ENCODE assay signal across 8 cellular contexts in the genomic region with DNA sequence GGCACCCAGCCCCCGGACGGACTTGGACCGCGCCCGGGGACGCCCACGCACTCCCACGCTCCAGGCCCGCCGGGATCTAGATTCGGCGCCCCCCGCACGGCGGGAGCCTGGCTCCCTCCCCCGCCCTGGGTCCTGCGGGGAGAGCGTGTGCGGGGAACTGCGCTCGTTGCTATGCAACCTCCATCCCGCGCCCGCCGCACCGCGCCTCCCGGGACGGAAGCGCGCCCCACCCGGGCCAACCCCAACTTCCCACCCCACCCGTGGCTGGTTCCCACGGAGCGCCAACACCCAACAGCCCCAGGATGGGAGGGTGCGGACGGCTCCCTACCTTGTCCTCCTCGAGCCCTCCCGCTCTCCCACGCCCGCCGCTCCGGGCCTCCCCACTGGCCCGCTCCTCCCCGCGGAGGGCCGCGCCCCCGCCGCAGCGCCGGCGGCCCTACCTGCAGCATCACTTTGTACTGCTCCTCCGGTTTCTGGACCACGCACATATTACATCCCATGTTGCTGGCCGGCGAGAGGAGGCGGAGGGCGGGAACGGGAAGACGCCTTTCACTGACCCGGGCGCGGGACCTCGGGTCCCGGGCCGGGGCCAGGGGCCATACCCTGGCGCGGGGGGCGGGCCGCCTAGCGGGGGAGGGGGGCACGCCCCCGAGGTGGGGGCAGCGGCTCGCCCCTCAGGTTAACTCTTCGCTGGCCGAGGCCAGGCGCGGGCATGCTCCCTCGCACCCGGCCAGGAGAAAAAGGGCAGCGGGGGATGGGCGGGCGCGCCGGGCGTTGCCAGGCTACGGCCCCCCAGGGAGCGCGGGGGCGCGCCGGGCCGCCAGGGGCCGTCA. TPM values are rescaled to one million over a fixed set of nuclear protein-coding genes. Genes with fewer than 3 reads are reported as not detected.
DNase-seq lines count a peak whose midpoint lies in the region; ATAC-seq and TF ChIP-seq lines count a peak whose summit lies in the region.

A gene with protein sequence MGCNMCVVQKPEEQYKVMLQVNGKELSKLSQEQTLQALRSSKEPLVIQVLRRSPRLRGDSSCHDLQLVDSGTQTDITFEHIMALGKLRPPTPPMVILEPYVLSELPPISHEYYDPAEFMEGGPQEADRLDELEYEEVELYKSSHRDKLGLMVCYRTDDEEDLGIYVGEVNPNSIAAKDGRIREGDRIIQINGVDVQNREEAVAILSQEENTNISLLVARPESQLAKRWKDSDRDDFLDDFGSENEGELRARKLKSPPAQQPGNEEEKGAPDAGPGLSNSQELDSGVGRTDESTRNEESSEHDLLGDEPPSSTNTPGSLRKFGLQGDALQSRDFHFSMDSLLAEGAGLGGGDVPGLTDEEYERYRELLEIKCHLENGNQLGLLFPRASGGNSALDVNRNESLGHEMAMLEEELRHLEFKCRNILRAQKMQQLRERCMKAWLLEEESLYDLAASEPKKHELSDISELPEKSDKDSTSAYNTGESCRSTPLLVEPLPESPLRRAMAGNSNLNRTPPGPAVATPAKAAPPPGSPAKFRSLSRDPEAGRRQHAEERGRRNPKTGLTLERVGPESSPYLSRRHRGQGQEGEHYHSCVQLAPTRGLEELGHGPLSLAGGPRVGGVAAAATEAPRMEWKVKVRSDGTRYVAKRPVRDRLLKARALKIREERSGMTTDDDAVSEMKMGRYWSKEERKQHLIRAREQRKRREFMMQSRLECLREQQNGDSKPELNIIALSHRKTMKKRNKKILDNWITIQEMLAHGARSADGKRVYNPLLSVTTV (minus strand): TSS at position 746 of the 833 bp plus-strand sequence. CDS start 246 bp downstream, at position 500.

- no peak for TF ChIP-seq CTCF in stomach (IDR thresholded peaks at IDR 0.05)

- TF ChIP-seq POLR2A in stomach (IDR thresholded peaks at IDR 0.05): no peak

- DNase-seq in NCI-H2227 (lab: John Stamatoyannopoulos, UW; ENCODE audit: unreplicated experiment): peak; percentile 51
- no peak for DNase-seq in NCI-H2227 treated with DMSO at 0.1 percent for 48 hours (lab: John Stamatoyannopoulos, UW)
- DNase-seq in activated CD8-positive, alpha-beta T cell treated with anti-CD3 and anti-CD28 coated beads, Interleukin-2, amount 10 ng/mL, durations not matched to agents 7 days and 5 days: no peak
- no peak for DNase-seq in stomach
- no peak for DNase-seq in LoVo (ENCODE audit: low spot score)

- POLR2A ChIA-PET in activated CD8-positive, alpha-beta T cell treated with anti-CD3 and anti-CD28 coated beads, Interleukin-2, amount 10 ng/mL, durations not matched to agents 7 days and 5 days (lab: Charles Lee): no interaction called here

- WGBS in stomach, 5 donors: 0 to 33% (median 5%) methylated on average over 17 to 89 of the region's 96 CpGs

- peak within 1 kb of the TSS; percentile 65 for H3K4me3 ChIP-seq in iPS-11a (ENCODE audit: low read depth, low read length)
- H3K4me3 ChIP-seq in stomach: peak within 1 kb of the TSS; percentile 46 to 55 (median 50)

- H3K27me3 Mint-ChIP-seq in activated CD8-positive, alpha-beta T cell treated with anti-CD3 and anti-CD28 coated beads, Interleukin-2, amount 10 ng/mL, durations not matched to agents 7 days and 5 days (ENCODE audit: low read depth): peaks cover 37% of the 10 kb centered on the region

- ATAC-seq in activated CD8-positive, alpha-beta T cell treated with anti-CD3 and anti-CD28 coated beads, Interleukin-2, amount 10 ng/mL, durations not matched to agents 7 days and 5 days: peak; percentile 42
- no peak for ATAC-seq in GM18868 (IDR thresholded peaks at IDR 0.05; ENCODE audit: unreplicated experiment)
- no peak for ATAC-seq in GM19455 (IDR thresholded peaks at IDR 0.05; ENCODE audit: unreplicated experiment)

- H3K4me1 ChIP-seq in stomach: peaks cover 4 to 25% (median 24%) of the 10 kb centered on the region in 4 donors

- no peaks in the 10 kb centered on the region for H3K36me3 Mint-ChIP-seq in activated CD8-positive, alpha-beta T cell treated with anti-CD3 and anti-CD28 coated beads, Interleukin-2, amount 10 ng/mL, durations not matched to agents 7 days and 5 days (ENCODE audit: low read depth)

- H3K27me3 ChIP-seq in stomach: peaks cover 0 to 53% (median 43%) of the 10 kb centered on the region in 3 donors

- CTCF ChIA-PET in activated CD8-positive, alpha-beta T cell treated with anti-CD3 and anti-CD28 coated beads, Interleukin-2, amount 10 ng/mL, durations not matched to agents 7 days and 5 days (lab: Charles Lee): no interaction called here

- H3K4me3 Mint-ChIP-seq in activated CD8-positive, alpha-beta T cell treated with anti-CD3 and anti-CD28 coated beads, Interleukin-2, amount 10 ng/mL, durations not matched to agents 7 days and 5 days: no peak within 1 kb of the TSS

- peaks cover 0 to 26% (median 5%) of the 10 kb centered on the region in 4 donors for H3K9me3 ChIP-seq in stomach

- H3K36me3 ChIP-seq in stomach: no peaks in the 10 kb centered on the region

- no peaks in the 10 kb centered on the region for H3K9me3 Mint-ChIP-seq in activated CD8-positive, alpha-beta T cell treated with anti-CD3 and anti-CD28 coated beads, Interleukin-2, amount 10 ng/mL, durations not matched to agents 7 days and 5 days (ENCODE audit: insufficient read depth)

- no peak for TF ChIP-seq EP300 in stomach (IDR thresholded peaks at IDR 0.05)

- peaks cover 4% of the 10 kb centered on the region for H3K4me1 Mint-ChIP-seq in activated CD8-positive, alpha-beta T cell treated with anti-CD3 and anti-CD28 coated beads, Interleukin-2, amount 10 ng/mL, durations not matched to agents 7 days and 5 days (ENCODE audit: low read depth)

- intact Hi-C loops in stomach (cut with DNase I; ENCODE audit: low total_unique reads): no loop called here

- no peak within 1 kb of the TSS for H3K27ac Mint-ChIP-seq in activated CD8-positive, alpha-beta T cell treated with anti-CD3 and anti-CD28 coated beads, Interleukin-2, amount 10 ng/mL, durations not matched to agents 7 days and 5 days

- H3K27ac ChIP-seq in stomach: peak within 1 kb of the TSS in 1 of 5 donors; percentile 42

RNA-seq across cellular contexts. Expression of the gene that starts here (rescaled TPM):
- under 1 TPM; 0.10 to 0.16 TPM for total RNA-seq in activated CD8-positive, alpha-beta T cell treated with anti-CD3 and anti-CD28 coated beads, Interleukin-2, amount 10 ng/mL, durations not matched to agents 7 days and 5 days
- total RNA-seq in stomach: 10 to 100 TPM in 1 of 5 donors, 1 to 10 TPM in 4; 4.6 to 11.1 (median 6.7) TPM
- 1 to 10 TPM; 2.1 to 5.5 (median 3.4) TPM for polyA plus RNA-seq in stomach

Comparison
In these comparisons a context has a peak if more than half of its experiments do, and no peak if none do; other contexts are left out.
1. RNA of the gene that starts here (total RNA-seq): 4.6 to 11.1 TPM in stomach; 0.10 to 0.16 TPM in activated CD8-positive, alpha-beta T cell treated with anti-CD3 and anti-CD28 coated beads, Interleukin-2, amount 10 ng/mL, durations not matched to agents 7 days and 5 days; every median in the first group is over 4 times any median in the second.
2. Peak in ATAC-seq in activated CD8-positive, alpha-beta T cell treated with anti-CD3 and anti-CD28 coated beads, Interleukin-2, amount 10 ng/mL, durations not matched to agents 7 days and 5 days; RNA of the gene not detected or under 1 TPM.